In genomic region chr2:197034292-197034691, GRCh38 we compare ENCODE assay signal across 19 cellular contexts.
"Had no signal": no experiment of that assay in that cellular context is flagged by ENCODE, and none has a peak within 500 bp of the region (broad histone marks: within the 10 kb centered on the region; RNA-seq: fewer than 3 reads in every experiment).

No MANE protein-coding gene starts in this region.

- DNase-seq: activated CD4-positive, alpha-beta T cell treated with anti-CD3 and anti-CD28 coated beads, Interleukin-2, amount 10 ng/mL, durations not matched to agents 7 days and 5 days; activated naive CD8-positive, alpha-beta T cell treated with anti-CD3 and anti-CD28 coated beads, Interleukin-2, amount 10 ng/mL, durations not matched to agents 7 days and 5 days; endodermal cell; heart right ventricle; left cardiac atrium; posterior cingulate gyrus; SHP77 treated with DMSO at 0.1 percent for 48 hours; stimulated activated CD4-positive, alpha-beta T cell treated with anti-CD3 and anti-CD28 coated beads, Interleukin-15, amount 100 ng/mL, for 24 hours; stimulated activated CD4-positive, alpha-beta T cell treated with anti-CD3 and anti-CD28 coated beads, Interleukin-4, amount 100 ng/mL, for 1 hour; stimulated activated naive CD4-positive, alpha-beta T cell treated with Interleukin-2 at 50 U/mL for 16 hours; substantia nigra had no signal

- H3K27me3 ChIP-seq: breast epithelium, gastroesophageal sphincter, heart right ventricle had no signal

- H3K9me3 ChIP-seq: breast epithelium, gastroesophageal sphincter, heart right ventricle had no signal

- ATAC-seq: gastroesophageal sphincter, heart right ventricle, SK-N-SH treated with all-trans-retinoic acid at 6 μM for 48 hours had no signal

- H3K4me3 ChIP-seq: breast epithelium, gastroesophageal sphincter, heart right ventricle, lung, skin epidermis had no signal

- H3K27ac ChIP-seq: breast epithelium, gastroesophageal sphincter, heart right ventricle, skin epidermis had no signal

- H3K36me3 Mint-ChIP-seq: type B pancreatic cell had no signal

- H3K27ac Mint-ChIP-seq: activated CD4-positive, alpha-beta T cell treated with anti-CD3 and anti-CD28 coated beads, Interleukin-2, amount 10 ng/mL, durations not matched to agents 7 days and 5 days; activated naive CD8-positive, alpha-beta T cell treated with anti-CD3 and anti-CD28 coated beads, Interleukin-2, amount 10 ng/mL, durations not matched to agents 7 days and 5 days; activated T-helper 2 cell treated with anti-CD3 and anti-CD28 coated beads, Interferon-gamma antibody, Interleukin-2, Interleukin-4, amounts not matched to agents 10 μg/mL and 5 μg/mL and 100 μg/mL, durations not matched to agents 14 hours and 24 hours and 36 hours; endodermal cell; T-helper 1 cell treated with Interleukin-12 subunit alpha and Interleukin-12 subunit beta and Interleukin-4 antibody, amounts not matched to agents 30 μg/mL and 1 μg/mL, for 36 hours; type B pancreatic cell had no signal

- H3K36me3 ChIP-seq: breast epithelium had no signal

- H3K9me3 Mint-ChIP-seq: activated T-helper 2 cell treated with anti-CD3 and anti-CD28 coated beads, Interferon-gamma antibody, Interleukin-2, Interleukin-4, amounts not matched to agents 10 μg/mL and 5 μg/mL and 100 μg/mL, durations not matched to agents 14 hours and 24 hours and 36 hours had no signal

- H3K4me3 Mint-ChIP-seq: activated CD4-positive, alpha-beta T cell treated with anti-CD3 and anti-CD28 coated beads, Interleukin-2, amount 10 ng/mL, durations not matched to agents 7 days and 5 days; activated naive CD8-positive, alpha-beta T cell treated with anti-CD3 and anti-CD28 coated beads, Interleukin-2, amount 10 ng/mL, durations not matched to agents 7 days and 5 days; endodermal cell; T-helper 1 cell treated with Interleukin-12 subunit alpha and Interleukin-12 subunit beta and Interleukin-4 antibody, amounts not matched to agents 30 μg/mL and 1 μg/mL, for 36 hours; type B pancreatic cell had no signal

- H3K27me3 Mint-ChIP-seq: activated CD4-positive, alpha-beta T cell treated with anti-CD3 and anti-CD28 coated beads, Interleukin-2, amount 10 ng/mL, durations not matched to agents 7 days and 5 days; activated naive CD8-positive, alpha-beta T cell treated with anti-CD3 and anti-CD28 coated beads, Interleukin-2, amount 10 ng/mL, durations not matched to agents 7 days and 5 days; type B pancreatic cell had no signal

- H3K4me1 ChIP-seq: breast epithelium, gastroesophageal sphincter had no signal
